In the genomic region with DNA sequence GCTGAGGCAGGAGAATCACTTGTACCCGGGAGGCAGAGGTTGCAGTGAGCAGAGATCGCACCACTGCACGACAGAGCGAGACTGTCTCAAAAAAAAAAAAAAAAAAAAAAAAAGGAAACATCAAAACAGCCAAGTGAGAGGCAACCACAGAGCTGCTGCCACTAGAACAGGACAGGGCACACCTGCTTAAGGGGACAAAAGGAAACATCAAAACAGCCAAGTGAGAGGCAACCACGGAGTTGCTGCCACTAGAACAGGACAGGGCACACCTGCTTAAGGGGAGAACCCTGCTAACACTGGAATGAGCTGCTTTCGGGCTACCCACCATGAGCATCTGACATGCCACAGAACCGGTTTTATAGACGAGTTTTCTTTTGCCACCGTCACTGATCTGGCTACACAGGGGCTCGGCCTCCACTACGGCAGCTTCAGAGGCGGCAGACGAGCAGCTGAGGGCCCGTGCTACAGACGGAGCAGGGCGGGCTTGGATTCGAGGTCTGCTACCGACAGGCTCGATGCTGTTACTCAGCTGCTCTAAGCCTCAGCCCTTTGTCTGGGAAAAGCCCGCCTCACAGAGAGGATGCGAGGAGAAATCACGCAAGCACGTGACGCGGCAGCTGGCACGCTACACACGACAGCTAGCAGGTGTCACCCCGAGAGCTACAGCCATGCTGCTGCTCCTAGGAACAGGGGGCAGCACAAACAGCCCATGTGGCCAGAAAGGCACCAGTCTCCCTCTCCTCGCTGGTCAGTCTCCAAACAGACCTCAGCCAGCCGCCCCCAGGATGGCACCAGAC, we compare ENCODE assay signal across 9 cellular contexts. TPM values are rescaled to one million over a fixed set of nuclear protein-coding genes. Genes with fewer than 3 reads are reported as not detected.
DNase-seq lines count a peak whose midpoint lies in the region; ATAC-seq and TF ChIP-seq lines count a peak whose summit lies in the region.
"Had no signal": no experiment of that assay in that cellular context is flagged by ENCODE, and none has a peak within 500 bp of the region (broad histone marks: within the 10 kb centered on the region; RNA-seq: fewer than 3 reads in every experiment).

No MANE protein-coding gene starts in this region.

- ATAC-seq in activated CD4-positive, alpha-beta T cell treated with anti-CD3 and anti-CD28 coated beads for 36 hours = no peak
- no peak for ATAC-seq in stimulated activated memory B cell treated with anti-CD40 and anti-IgM and Interleukin-4, amounts not matched to agents 10 μg/mL and 1 μg/mL and 100 μg/mL, for 72 hours
- ATAC-seq in HG03469 (IDR thresholded peaks at IDR 0.05; ENCODE audit: unreplicated experiment) = no peak

- peak overlapping the region; percentile 99 for H3K4me3 Mint-ChIP-seq in activated CD4-positive, alpha-beta T cell treated with anti-CD3 and anti-CD28 coated beads for 36 hours
- H3K4me3 Mint-ChIP-seq in stimulated activated memory B cell treated with anti-CD40 and anti-IgM and Interleukin-4, amounts not matched to agents 10 μg/mL and 1 μg/mL and 100 μg/mL, for 72 hours = peak overlapping the region; percentile 74

- no peaks in the 10 kb centered on the region for H3K27me3 ChIP-seq in fibroblast of lung (ENCODE audit: control insufficient read depth, insufficient read depth, low read length)

- CTCF ChIA-PET in activated CD4-positive, alpha-beta T cell treated with anti-CD3 and anti-CD28 coated beads for 36 hours (lab: Charles Lee) = interaction anchor here (0.6 to 1.4 kb wide), 2 partner anchors 127 to 747 kb away, joined by 3 read pairs; no protein-coding TSS in a partner anchor

- H3K9ac ChIP-seq in SK-N-MC (ENCODE audit: insufficient read length) = peak overlapping the region; percentile 84
- H3K9ac ChIP-seq in fibroblast of lung (ENCODE audit: insufficient read depth, low read length) = peak overlapping the region; percentile 36

- H3K4me2 ChIP-seq in fibroblast of lung (ENCODE audit: extremely low read depth, insufficient read depth, low read length) = peak overlapping the region; percentile 100

- H3K27ac Mint-ChIP-seq in activated CD4-positive, alpha-beta T cell treated with anti-CD3 and anti-CD28 coated beads for 36 hours = no peak overlapping the region
- no peak overlapping the region for H3K27ac Mint-ChIP-seq in stimulated activated memory B cell treated with anti-CD40 and anti-IgM and Interleukin-4, amounts not matched to agents 10 μg/mL and 1 μg/mL and 100 μg/mL, for 72 hours

- peaks cover 40% of the 10 kb centered on the region for H3K4me1 Mint-ChIP-seq in activated CD4-positive, alpha-beta T cell treated with anti-CD3 and anti-CD28 coated beads for 36 hours
- peaks cover 43% of the 10 kb centered on the region for H3K4me1 Mint-ChIP-seq in stimulated activated memory B cell treated with anti-CD40 and anti-IgM and Interleukin-4, amounts not matched to agents 10 μg/mL and 1 μg/mL and 100 μg/mL, for 72 hours

- H3K9me3 Mint-ChIP-seq in activated CD4-positive, alpha-beta T cell treated with anti-CD3 and anti-CD28 coated beads for 36 hours (ENCODE audit: low read depth) = no peaks in the 10 kb centered on the region
- H3K9me3 Mint-ChIP-seq in stimulated activated memory B cell treated with anti-CD40 and anti-IgM and Interleukin-4, amounts not matched to agents 10 μg/mL and 1 μg/mL and 100 μg/mL, for 72 hours = no peaks in the 10 kb centered on the region

- no peaks in the 10 kb centered on the region for H3K9me3 ChIP-seq in SK-N-MC (ENCODE audit: low read depth, low read length)
- no peaks in the 10 kb centered on the region for H3K9me3 ChIP-seq in fibroblast of lung (ENCODE audit: control insufficient read depth, insufficient read depth, low read depth, low read length)

- H4K20me1 ChIP-seq in fibroblast of lung (ENCODE audit: control insufficient read depth, extremely low read depth, insufficient read depth, low read length) = no peaks in the 10 kb centered on the region

- no peaks in the 10 kb centered on the region for H3K27me3 Mint-ChIP-seq in activated CD4-positive, alpha-beta T cell treated with anti-CD3 and anti-CD28 coated beads for 36 hours
- H3K27me3 Mint-ChIP-seq in stimulated activated memory B cell treated with anti-CD40 and anti-IgM and Interleukin-4, amounts not matched to agents 10 μg/mL and 1 μg/mL and 100 μg/mL, for 72 hours = no peaks in the 10 kb centered on the region

- no peak for DNase-seq in activated CD4-positive, alpha-beta T cell treated with anti-CD3 and anti-CD28 coated beads for 36 hours
- no peak for DNase-seq in activated CD4-positive, alpha-beta T cell treated with anti-CD3 and anti-CD28 coated beads, Interleukin-2, amount 50 U/mL, for 4 hours
- DNase-seq in SK-N-MC (ENCODE audit: low read depth, low spot score) (no peak), fibroblast of lung (ENCODE audit: low read depth in 2 of 2) (no peak), NCI-H2227 treated with DMSO at 0.1 percent for 48 hours (lab: John Stamatoyannopoulos, UW) (no peak), GM10266 (ENCODE audit: extremely low spot score) (no peak)
- DNase-seq: COR-L47 had no signal

- no peak overlapping the region for H2AFZ ChIP-seq in fibroblast of lung (ENCODE audit: low read length)

- H3K4me3 ChIP-seq in SK-N-MC = peak overlapping the region; percentile 85; the same call in 1 of the 2 replicates
- H3K4me3 ChIP-seq in fibroblast of lung (replicated peaks in 1 of 4; ENCODE audit: control extremely low read depth in 1 of 4, insufficient read depth in 1 of 4, low read depth in 3 of 4, low read length in 4 of 4) = peak overlapping the region; percentile 77 to 100 (median 97)

- peaks cover 78% of the 10 kb centered on the region for H3K79me2 ChIP-seq in fibroblast of lung (ENCODE audit: control insufficient read depth, insufficient read depth, low read length)

- H3K36me3 Mint-ChIP-seq in activated CD4-positive, alpha-beta T cell treated with anti-CD3 and anti-CD28 coated beads for 36 hours (ENCODE audit: low read depth) = peaks cover 64% of the 10 kb centered on the region
- peaks cover 40% of the 10 kb centered on the region for H3K36me3 Mint-ChIP-seq in stimulated activated memory B cell treated with anti-CD40 and anti-IgM and Interleukin-4, amounts not matched to agents 10 μg/mL and 1 μg/mL and 100 μg/mL, for 72 hours

- POLR2A ChIA-PET in activated CD4-positive, alpha-beta T cell treated with anti-CD3 and anti-CD28 coated beads for 36 hours (lab: Charles Lee) = interaction anchor here (1.6 kb wide), 1 partner anchor 12 kb away, joined by 4 read pairs; no protein-coding TSS in a partner anchor

- intact Hi-C loops in activated CD4-positive, alpha-beta T cell treated with anti-CD3 and anti-CD28 coated beads for 36 hours (cut with DNase I, micrococcal nuclease) = no loop called here

- peaks cover 23% of the 10 kb centered on the region for H3K4me1 ChIP-seq in fibroblast of lung (ENCODE audit: control insufficient read depth, extremely low read depth, insufficient read depth, low read length)

- H3K36me3 ChIP-seq in SK-N-MC (ENCODE audit: insufficient read depth, low read length) = peaks cover 60% of the 10 kb centered on the region
- H3K36me3 ChIP-seq in fibroblast of lung (ENCODE audit: control insufficient read depth, insufficient read depth, low read length) = peaks cover 34% of the 10 kb centered on the region

- TF ChIP-seq CTCF in fibroblast of lung (conservative IDR thresholded peaks at IDR 0.05 in 1 of 2, IDR thresholded peaks at IDR 0.05 in 1 of 2; ENCODE audit: low read depth in 1 of 2, low read length in 2 of 2) (no peak), GM10266 (IDR thresholded peaks at IDR 0.05; ENCODE audit: control insufficient read depth, insufficient read depth, low read depth, missing control alignments) (no peak)

- H3K27ac ChIP-seq in SK-N-MC (no peak overlapping the region), fibroblast of lung (ENCODE audit: insufficient read depth, low read length) (peak overlapping the region; percentile 2)

RNA-seq across cellular contexts. Expression of gene P4HB, which starts 2.0 kb away (rescaled TPM):
- total RNA-seq in activated CD4-positive, alpha-beta T cell treated with anti-CD3 and anti-CD28 coated beads for 36 hours = 100 to 1,000 TPM; 414 to 578 TPM
- total RNA-seq in fibroblast of lung = 633 and 1,034 TPM in 2 replicates
- polyA plus RNA-seq in fibroblast of lung = 106 and 109 TPM in 2 replicates
- 919 and 1,078 TPM in 2 replicates for polyA plus RNA-seq in fibroblast of lung (2012)
- 298 and 690 TPM in 2 replicates for polyA minus RNA-seq in fibroblast of lung (ENCODE audit: low replicate concordance)

RNA-seq across cellular contexts. Expression of gene ARHGDIA, which starts 12.8 kb away (rescaled TPM):
- total RNA-seq in activated CD4-positive, alpha-beta T cell treated with anti-CD3 and anti-CD28 coated beads for 36 hours = 100 to 1,000 TPM; 513 to 661 TPM
- total RNA-seq in fibroblast of lung = 61.6 and 95.0 TPM in 2 replicates
- polyA plus RNA-seq in fibroblast of lung = 164 and 254 TPM in 2 replicates
- 723 and 976 TPM in 2 replicates for polyA plus RNA-seq in fibroblast of lung (2012)
- polyA minus RNA-seq in fibroblast of lung (ENCODE audit: low replicate concordance) = 99.0 and 121 TPM in 2 replicates

RNA-seq across cellular contexts. Expression of gene PPP1R27, which starts 23.5 kb away (rescaled TPM):
- total RNA-seq in activated CD4-positive, alpha-beta T cell treated with anti-CD3 and anti-CD28 coated beads for 36 hours = not detected
- total RNA-seq in fibroblast of lung = under 0.01 TPM in 1 of 2 replicates, not detected in the other
- not detected in 2 replicates for polyA plus RNA-seq in fibroblast of lung
- not detected in 2 replicates for polyA plus RNA-seq in fibroblast of lung (2012)
- polyA minus RNA-seq in fibroblast of lung (ENCODE audit: low replicate concordance) = not detected in 2 replicates

RNA-seq across cellular contexts. Expression of gene MCRIP1, which starts 25.3 kb away (rescaled TPM):
- total RNA-seq in activated CD4-positive, alpha-beta T cell treated with anti-CD3 and anti-CD28 coated beads for 36 hours = 10 to 100 TPM; 45.8 to 50.4 TPM
- 108 and 118 TPM in 2 replicates for total RNA-seq in fibroblast of lung
- 37.5 and 37.6 TPM in 2 replicates for polyA plus RNA-seq in fibroblast of lung
- polyA plus RNA-seq in fibroblast of lung (2012) = 69.9 and 73.3 TPM in 2 replicates
- polyA minus RNA-seq in fibroblast of lung (ENCODE audit: low replicate concordance) = 20.2 and 27.2 TPM in 2 replicates

RNA-seq across cellular contexts. Expression of gene ALYREF, which starts 33.0 kb away (rescaled TPM):
- total RNA-seq in activated CD4-positive, alpha-beta T cell treated with anti-CD3 and anti-CD28 coated beads for 36 hours = 100 to 1,000 TPM; 197 to 230 TPM
- 77.3 and 82.2 TPM in 2 replicates for total RNA-seq in fibroblast of lung
- polyA plus RNA-seq in fibroblast of lung = 41.6 and 81.5 TPM in 2 replicates
- 64.6 and 132 TPM in 2 replicates for polyA plus RNA-seq in fibroblast of lung (2012)
- 51.1 and 57.5 TPM in 2 replicates for polyA minus RNA-seq in fibroblast of lung (ENCODE audit: low replicate concordance)
